1 cellular context compared by ENCODE assay signal in the genomic region with DNA sequence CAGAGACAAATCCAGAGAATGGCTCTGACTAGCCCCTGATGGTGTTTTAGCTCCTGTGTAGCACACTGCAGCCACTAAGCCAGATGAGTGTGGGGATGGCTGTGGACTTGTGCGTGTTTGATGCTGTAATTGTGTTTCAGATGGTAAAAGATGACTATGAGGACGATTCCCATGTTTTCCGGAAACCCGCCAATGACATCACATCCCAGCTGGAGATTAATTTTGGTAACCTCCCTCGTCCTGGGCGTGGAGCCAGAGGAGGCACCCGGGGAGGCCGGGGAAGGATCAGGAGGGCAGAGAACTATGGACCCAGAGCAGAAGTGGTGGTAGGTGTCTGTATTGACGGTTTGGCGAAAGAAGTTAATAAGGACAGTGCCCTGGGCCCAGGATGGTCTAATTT.
TF ChIP-seq lines count a peak whose summit lies in the region.

No MANE protein-coding gene starts in this region.

TF ChIP-seq in IMR-90, 13 proteins besides CTCF, POLR2A, EP300 and RAD21 (continued from another document):
- TF ChIP-seq, protein P1, sequence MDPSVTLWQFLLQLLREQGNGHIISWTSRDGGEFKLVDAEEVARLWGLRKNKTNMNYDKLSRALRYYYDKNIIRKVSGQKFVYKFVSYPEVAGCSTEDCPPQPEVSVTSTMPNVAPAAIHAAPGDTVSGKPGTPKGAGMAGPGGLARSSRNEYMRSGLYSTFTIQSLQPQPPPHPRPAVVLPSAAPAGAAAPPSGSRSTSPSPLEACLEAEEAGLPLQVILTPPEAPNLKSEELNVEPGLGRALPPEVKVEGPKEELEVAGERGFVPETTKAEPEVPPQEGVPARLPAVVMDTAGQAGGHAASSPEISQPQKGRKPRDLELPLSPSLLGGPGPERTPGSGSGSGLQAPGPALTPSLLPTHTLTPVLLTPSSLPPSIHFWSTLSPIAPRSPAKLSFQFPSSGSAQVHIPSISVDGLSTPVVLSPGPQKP (IDR thresholded peaks at IDR 0.05; ENCODE audit: borderline replicate concordance, low read depth, low read length): no peak
- TF ChIP-seq MXI1 (IDR thresholded peaks at IDR 0.05; ENCODE audit: borderline replicate concordance, low read depth, low read length) (no peak), RFX5 (IDR thresholded peaks at IDR 0.05; ENCODE audit: low read depth, low read length) (no peak), MAZ (IDR thresholded peaks at IDR 0.05; ENCODE audit: borderline replicate concordance, low read depth, low read length) (no peak), MAFK (IDR thresholded peaks at IDR 0.05; ENCODE audit: low read depth, low read length) (no peak), RCOR1 (IDR thresholded peaks at IDR 0.05; ENCODE audit: insufficient replicate concordance, low read length) (no peak), BHLHE40 (IDR thresholded peaks at IDR 0.05; ENCODE audit: low read depth, low read length) (no peak), USF2 (IDR thresholded peaks at IDR 0.05; ENCODE audit: low read depth, low read length) (no peak)
TF ChIP-seq in IMR-90: peak in this region for 0.
